In the genomic region with DNA sequence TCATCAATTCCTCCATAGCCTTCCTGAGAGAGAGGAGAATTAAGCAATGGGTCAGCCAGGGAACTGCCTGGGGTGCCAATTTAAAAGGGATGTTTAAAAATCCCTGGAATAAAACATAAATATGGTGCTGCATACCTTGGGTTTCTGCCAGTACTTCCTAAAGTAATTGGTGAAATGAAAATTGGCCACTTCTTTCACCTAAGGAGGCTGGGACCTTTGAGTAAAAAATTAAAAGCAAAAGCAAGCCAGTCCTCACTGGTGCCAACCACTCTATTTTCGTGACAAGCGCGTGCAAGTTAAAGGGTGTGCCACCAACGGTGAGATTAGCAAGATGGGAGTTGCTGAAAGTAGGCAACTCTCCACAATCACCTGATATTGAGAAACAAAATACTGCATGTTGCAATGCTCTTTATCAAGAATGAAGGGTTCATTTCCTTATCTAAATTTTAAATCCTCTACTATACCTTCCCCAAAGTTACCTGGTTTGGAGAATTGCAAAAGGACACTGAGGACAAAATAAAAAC, we compare ENCODE assay signal across 21 cellular contexts. TPM values are rescaled to one million over a fixed set of nuclear protein-coding genes. Genes with fewer than 3 reads are reported as not detected.
DNase-seq lines count a peak whose midpoint lies in the region; ATAC-seq and TF ChIP-seq lines count a peak whose summit lies in the region.
"Had no signal": no experiment of that assay in that cellular context is flagged by ENCODE, and none has a peak within 500 bp of the region (broad histone marks: within the 10 kb centered on the region; RNA-seq: fewer than 3 reads in every experiment).

No MANE protein-coding gene starts in this region.

- no peaks in the 10 kb centered on the region for H3K79me2 ChIP-seq in mammary epithelial cell (ENCODE audit: insufficient read depth, low read length)

- no peak overlapping the region for H3K4me3 Mint-ChIP-seq in CD14-positive monocyte
- H3K4me3 Mint-ChIP-seq: T-cell had no signal

- dilution Hi-C loops in mammary epithelial cell (cut with HindIII; ENCODE audit: low sequenced_read_pairs): no loop called here

- H3K9ac ChIP-seq in mammary epithelial cell (ENCODE audit: insufficient read depth, low read length): no peak overlapping the region

- no peaks in the 10 kb centered on the region for H4K20me1 ChIP-seq in mammary epithelial cell (ENCODE audit: insufficient read depth, low read length)

- H3K4me1 ChIP-seq in mammary epithelial cell (ENCODE audit: insufficient read depth, low read length) (peaks cover 10% of the 10 kb centered on the region), left lung (no peaks in the 10 kb centered on the region)
- H3K4me1 ChIP-seq: Peyer's patch had no signal

- TF ChIP-seq CTCF in mammary epithelial cell (conservative IDR thresholded peaks at IDR 0.05 in 1 of 2, IDR thresholded peaks at IDR 0.05 in 1 of 2; ENCODE audit: extremely low read depth in 1 of 2, insufficient read depth in 1 of 2, low read depth in 1 of 2, low read length in 2 of 2) (no peak), left lung (IDR thresholded peaks at IDR 0.05) (no peak), CD14-positive monocyte (IDR thresholded peaks at IDR 0.05) (no peak)

- H3K9me3 Mint-ChIP-seq in CD14-positive monocyte: peaks cover 0 to 3% (median 0%) of the 10 kb centered on the region in 7 donors
- H3K9me3 Mint-ChIP-seq: T-cell had no signal

- CTCF ChIA-PET in mammary epithelial cell (lab: Charles Lee; ENCODE audit: low non-redundant PET): no interaction called here

- no peaks in the 10 kb centered on the region for H3K9me3 ChIP-seq in mammary epithelial cell (replicated peaks; ENCODE audit: insufficient read depth, low read length)
- H3K9me3 ChIP-seq in left lung: no peaks in the 10 kb centered on the region
- H3K9me3 ChIP-seq: Peyer's patch had no signal

- no peak overlapping the region for H3K27ac Mint-ChIP-seq in CD14-positive monocyte
- H3K27ac Mint-ChIP-seq: T-cell had no signal

- peak overlapping the region; percentile 27 for H2AFZ ChIP-seq in mammary epithelial cell (ENCODE audit: low read depth, low read length)

- intact Hi-C loops in mammary epithelial cell (cut with micrococcal nuclease) (loop anchor here (5.0 kb wide), 1 partner anchor 63 kb away; no protein-coding TSS in a partner anchor), left lung (cut with DNase I) (no loop called here), CD14-positive monocyte (cut with micrococcal nuclease) (no loop called here)

- H3K27me3 ChIP-seq in mammary epithelial cell (ENCODE audit: insufficient read depth, low read length) (no peaks in the 10 kb centered on the region), left lung (no peaks in the 10 kb centered on the region)
- H3K27me3 ChIP-seq: Peyer's patch had no signal

- ATAC-seq in left lung (peak; percentile 38), GM19452 (IDR thresholded peaks at IDR 0.05; ENCODE audit: unreplicated experiment) (no peak), HG03342 (IDR thresholded peaks at IDR 0.05; ENCODE audit: unreplicated experiment) (no peak), HG03460 (IDR thresholded peaks at IDR 0.05; ENCODE audit: unreplicated experiment) (no peak)
- ATAC-seq: T-cell had no signal

- no peak overlapping the region for H3K4me3 ChIP-seq in mammary epithelial cell (replicated peaks in 1 of 3; ENCODE audit: insufficient read depth in 1 of 3, low read depth in 2 of 3, low read length in 3 of 3)
- H3K4me3 ChIP-seq in left lung: no peak overlapping the region
- H3K4me3 ChIP-seq: Peyer's patch, SK-N-MC had no signal

- H3K36me3 ChIP-seq in mammary epithelial cell (ENCODE audit: insufficient read depth, low read length): no peaks in the 10 kb centered on the region
- no peaks in the 10 kb centered on the region for H3K36me3 ChIP-seq in left lung
- H3K36me3 ChIP-seq: Peyer's patch had no signal

- 18% methylated on average over 4 of the region's 4 CpGs for WGBS in mammary epithelial cell (ENCODE audit: low coverage, missing lambda C conversion rate)

- BruUV-seq in mammary epithelial cell (replicated peaks; lab: Mats Ljungman, UMichigan): no TSS peak

- H3K27ac ChIP-seq in mammary epithelial cell (ENCODE audit: insufficient read depth, low read depth, low read length) (peak overlapping the region; percentile 55), left lung (no peak overlapping the region)
- H3K27ac ChIP-seq: HL-60, Peyer's patch, SK-N-MC had no signal

- H3K4me1 Mint-ChIP-seq in CD14-positive monocyte: no peaks in the 10 kb centered on the region

- peak overlapping the region; percentile 4 for H3K4me2 ChIP-seq in mammary epithelial cell (ENCODE audit: insufficient read depth, low read depth, low read length)

- H3K27me3 Mint-ChIP-seq in CD14-positive monocyte (ENCODE audit: low read depth in 3 of 3): peaks cover 0 to 5% (median 1%) of the 10 kb centered on the region in 3 donors

- DNase-seq in M059J (ENCODE audit: low read depth) (peak; percentile 33), NCI-H1105 treated with DMSO at 0.1 percent for 48 hours (lab: John Stamatoyannopoulos, UW) (peak; percentile 54), mammary epithelial cell (peak; percentile 71), left lung (no peak), CD14-positive monocyte (ENCODE audit: low spot score) (no peak)
- DNase-seq: ACHN, AML-193, COR-L47, DMS153, HCEC 1CT, NCI-H1048, NCI-H1694, NCI-H345, Peyer's patch, Right ventricle myocardium superior, T-cell had no signal

- in situ Hi-C loops in mammary epithelial cell (cut with MboI; ENCODE audit: low sequenced_read_pairs in 2 of 2): no loop called here

- no peaks in the 10 kb centered on the region for H3K36me3 Mint-ChIP-seq in CD14-positive monocyte
- H3K36me3 Mint-ChIP-seq: T-cell had no signal

RNA-seq across cellular contexts. Expression of a gene that starts 19.7 kb away (rescaled TPM):
- 0.02 and 0.12 TPM in 2 replicates for total RNA-seq in M059J (2014; rRNA removed; shearing (Covaris generic))
- total RNA-seq in mammary epithelial cell (under 1 TPM in 1 of 2 donors, not detected in 1; 0.26 TPM), left lung (under 1 TPM; 0.24 to 0.70 TPM)
- polyA plus RNA-seq in mammary epithelial cell (0.02 TPM), CD14-positive monocyte (not detected)
- not detected for polyA minus RNA-seq in mammary epithelial cell
- total RNA-seq: Peyer's patch, T-cell had no signal

RNA-seq across cellular contexts. Expression of a gene that starts 21.0 kb away (rescaled TPM):
- total RNA-seq in M059J (2014; rRNA removed; shearing (Covaris generic)): 18.5 and 29.5 TPM in 2 replicates
- total RNA-seq in mammary epithelial cell (10 to 100 TPM; 21.0 to 22.7 TPM), left lung (10 to 100 TPM in 1 of 2 donors, 1 to 10 TPM in 1; 8.9 to 11.4 TPM)
- polyA plus RNA-seq in mammary epithelial cell (12.4 TPM), CD14-positive monocyte (1 to 10 TPM; 2.1 to 2.9 TPM)
- polyA minus RNA-seq in mammary epithelial cell: 23.7 TPM

Comparison
In these comparisons a context has a peak if more than half of its experiments do, and no peak if none do; other contexts are left out.
1. DNase-seq: peak in M059J (single experiment), NCI-H1105 treated with DMSO at 0.1 percent for 48 hours (single experiment) and mammary epithelial cell (single experiment); none in left lung (0 of 2) and CD14-positive monocyte (single experiment).